Comparison of ENCODE assay signal across 34 cellular contexts in the genomic region with DNA sequence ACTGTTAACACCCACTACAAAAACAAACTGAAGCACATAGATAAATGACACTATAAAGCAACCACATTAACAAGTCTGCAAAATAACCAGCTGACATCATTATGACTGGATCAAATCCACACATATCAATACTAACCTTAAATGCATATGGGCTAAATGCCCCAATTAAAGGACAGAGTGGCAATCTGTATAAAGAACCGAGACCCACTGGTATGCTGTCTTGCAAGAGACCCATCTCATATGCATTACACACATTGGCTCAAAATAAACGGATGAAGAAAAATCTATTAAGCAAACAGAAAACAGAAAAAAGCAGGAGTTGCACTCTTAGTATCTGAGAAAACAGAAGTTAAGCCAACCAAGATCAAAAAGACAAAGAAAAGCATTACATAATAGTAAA.
"Had no signal": no experiment of that assay in that cellular context is flagged by ENCODE, and none has a peak within 500 bp of the region (broad histone marks: within the 10 kb centered on the region; RNA-seq: fewer than 3 reads in every experiment).

No MANE protein-coding gene starts in this region.

- DNase-seq: Karpas-422, Kasumi-1, MG63, MM.1S, MV-4-11, NCI-H1048, NCI-H1092, NCI-H1092 treated with DMSO at 0.1 percent for 48 hours, NCI-H1105, NCI-H1105 treated with DMSO at 0.1 percent for 48 hours, NCI-H1417, NCI-H1417 treated with DMSO at 0.1 percent for 48 hours, NCI-H1436, NCI-H1436 treated with DMSO at 0.1 percent for 48 hours, NCI-H146, NCI-H1694, NCI-H1694 treated with DMSO at 0.1 percent for 48 hours, NCI-H187, NCI-H187 treated with DMSO at 0.1 percent for 48 hours, NCI-H1930, NCI-H2029, NCI-H2029 treated with DMSO at 0.1 percent for 48 hours, NCI-H2081, NCI-H2081 treated with DMSO at 0.1 percent for 48 hours, NCI-H2107, NCI-H2171, NCI-H2171 treated with DMSO at 0.1 percent for 48 hours, NCI-H2227 treated with DMSO at 0.1 percent for 48 hours, NCI-H226, NCI-H345, NCI-H446, NCI-H446 treated with DMSO at 0.1 percent for 48 hours, NCI-H510A had no signal

- H3K4me3 ChIP-seq: MG63 had no signal

- H3K27ac ChIP-seq: KMS-11 had no signal

- H3K36me3 ChIP-seq: MG63 had no signal
